1 cellular context compared by ENCODE assay signal in the genomic region with DNA sequence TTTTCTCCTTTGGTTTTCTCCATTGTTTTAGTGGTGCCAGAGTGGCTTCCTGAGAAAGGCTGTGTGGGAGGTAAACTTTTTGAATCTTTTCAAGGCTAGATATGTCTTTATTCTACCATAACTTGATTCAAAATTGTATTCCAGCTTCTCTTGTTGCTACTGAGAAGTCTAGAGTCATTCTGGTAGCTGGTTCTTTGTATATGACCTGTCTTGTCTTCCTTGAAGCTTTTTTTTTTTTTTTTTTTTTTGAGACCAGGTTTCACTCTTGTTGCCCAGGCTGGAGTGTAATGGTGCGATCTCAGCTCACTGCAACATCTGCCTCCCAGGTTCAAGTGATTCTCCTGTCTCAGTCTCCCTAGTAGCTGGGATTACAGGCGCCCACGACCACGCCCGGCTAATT. TPM values are rescaled to one million over a fixed set of nuclear protein-coding genes. Genes with fewer than 3 reads are reported as not detected.
"Had no signal": no experiment of that assay in that cellular context is flagged by ENCODE, and none has a peak within 500 bp of the region (broad histone marks: within the 10 kb centered on the region; RNA-seq: fewer than 3 reads in every experiment).

No MANE protein-coding gene starts in this region.

RNA-seq across cellular contexts. Expression of gene IL6, which starts 49.7 kb away (rescaled TPM):
- total RNA-seq: left lobe of liver had no signal
